4 cellular contexts compared by ENCODE assay signal in genomic region chr5:111167551-111167950, GRCh38. TPM values are rescaled to one million over a fixed set of nuclear protein-coding genes. Genes with fewer than 3 reads are reported as not detected.
"Had no signal": no experiment of that assay in that cellular context is flagged by ENCODE, and none has a peak within 500 bp of the region (broad histone marks: within the 10 kb centered on the region; RNA-seq: fewer than 3 reads in every experiment).

No MANE protein-coding gene starts in this region.

- H3K4me3 ChIP-seq: GM12878 had no signal

- DNase-seq: GDM1, GF-D8 had no signal

RNA-seq across cellular contexts. Expression of gene CAMK4, which starts 56.6 kb away (rescaled TPM):
- total RNA-seq: G401 had no signal
